Comparison of ENCODE assay signal across 17 cellular contexts in the genomic region with DNA sequence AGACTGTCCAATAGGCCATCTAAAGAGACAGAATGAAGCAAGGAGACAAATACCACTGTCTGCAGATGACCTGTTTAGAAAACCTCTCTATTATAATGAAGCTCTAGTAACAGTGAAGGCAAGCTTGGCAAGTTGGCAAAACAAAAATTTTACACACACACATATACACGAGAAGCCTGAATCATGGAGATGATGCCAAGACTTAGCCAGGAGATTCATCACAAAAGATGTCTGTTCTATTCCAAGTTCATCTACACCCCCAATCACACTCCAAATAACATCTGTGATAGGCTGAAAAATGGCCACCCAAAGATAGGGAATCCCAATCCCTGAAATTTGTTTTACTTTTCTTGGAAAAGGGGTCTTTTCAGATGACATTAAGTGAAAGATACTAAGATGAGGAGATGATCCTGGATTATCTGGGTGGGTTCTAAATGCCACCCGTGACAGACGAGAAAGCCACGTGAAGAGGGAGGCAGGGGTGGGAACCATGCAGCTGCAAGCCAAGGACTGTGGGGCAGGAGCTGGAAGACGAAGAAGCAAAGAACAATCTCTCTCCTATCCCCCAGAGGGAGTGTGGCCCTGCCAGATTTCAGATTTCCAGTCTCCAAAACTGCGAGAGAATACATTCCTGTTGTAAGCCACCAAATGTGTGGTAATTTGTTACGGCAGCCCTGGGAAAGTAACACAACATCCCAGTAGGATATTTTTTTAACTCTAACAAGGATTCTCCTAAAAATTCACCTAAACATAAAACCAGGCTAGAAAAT.
"Had no signal": no experiment of that assay in that cellular context is flagged by ENCODE, and none has a peak within 500 bp of the region (broad histone marks: within the 10 kb centered on the region; RNA-seq: fewer than 3 reads in every experiment).

No MANE protein-coding gene starts in this region.

- H3K27me3 Mint-ChIP-seq: activated naive CD8-positive, alpha-beta T cell treated with anti-CD3 and anti-CD28 coated beads, Interleukin-2, amount 10 ng/mL, durations not matched to agents 7 days and 5 days; naive thymus-derived CD4-positive, alpha-beta T cell; stimulated activated memory B cell treated with anti-CD40 and anti-IgM and Interleukin-4, amounts not matched to agents 10 μg/mL and 1 μg/mL and 100 μg/mL, for 72 hours had no signal

- H3K9me3 ChIP-seq: ascending aorta, colonic mucosa, spleen, upper lobe of left lung had no signal

- H3K4me1 ChIP-seq: ascending aorta, colonic mucosa had no signal

- DNase-seq: activated CD4-positive, alpha-beta T cell treated with anti-CD3 and anti-CD28 coated beads, Interleukin-2, amount 50 U/mL, for 48 hours; activated gamma-delta T cell treated with Interleukin-2 at 50 U/mL for 16 hours; activated naive CD8-positive, alpha-beta T cell treated with anti-CD3 and anti-CD28 coated beads, Interleukin-2, amount 10 ng/mL, durations not matched to agents 7 days and 5 days; activated T-cell treated with anti-CD3 and anti-CD28 coated beads, Interleukin-2, amount 50 U/mL, for 72 hours; colonic mucosa; effector CD4-positive, alpha-beta T cell; hypothalamus; left cardiac atrium; naive thymus-derived CD4-positive, alpha-beta T cell; spleen; stimulated activated CD4-positive, alpha-beta T cell treated with anti-CD3 and anti-CD28 coated beads, Interleukin-1b, Interleukin-23, amount 100 ng/mL, for 48 hours; upper lobe of left lung had no signal

- H3K4me3 Mint-ChIP-seq: activated naive CD8-positive, alpha-beta T cell treated with anti-CD3 and anti-CD28 coated beads, Interleukin-2, amount 10 ng/mL, durations not matched to agents 7 days and 5 days; activated T-cell treated with anti-CD3 and anti-CD28 coated beads, Interleukin-2, amount 50 U/mL, for 72 hours; naive thymus-derived CD4-positive, alpha-beta T cell; stimulated activated memory B cell treated with anti-CD40 and anti-IgM and Interleukin-4, amounts not matched to agents 10 μg/mL and 1 μg/mL and 100 μg/mL, for 72 hours; T-helper 2 cell treated with Interferon-gamma antibody and Interleukin-4, amounts not matched to agents 5 μg/mL and 100 μg/mL, for 36 hours had no signal

- H3K27ac Mint-ChIP-seq: activated naive CD8-positive, alpha-beta T cell treated with anti-CD3 and anti-CD28 coated beads, Interleukin-2, amount 10 ng/mL, durations not matched to agents 7 days and 5 days; activated T-cell treated with anti-CD3 and anti-CD28 coated beads, Interleukin-2, amount 50 U/mL, for 72 hours; naive thymus-derived CD4-positive, alpha-beta T cell; stimulated activated memory B cell treated with anti-CD40 and anti-IgM and Interleukin-4, amounts not matched to agents 10 μg/mL and 1 μg/mL and 100 μg/mL, for 72 hours; T-helper 2 cell treated with Interferon-gamma antibody and Interleukin-4, amounts not matched to agents 5 μg/mL and 100 μg/mL, for 36 hours had no signal

- H3K27me3 ChIP-seq: ascending aorta, colonic mucosa, spleen, upper lobe of left lung had no signal

- H3K9me3 Mint-ChIP-seq: activated naive CD8-positive, alpha-beta T cell treated with anti-CD3 and anti-CD28 coated beads, Interleukin-2, amount 10 ng/mL, durations not matched to agents 7 days and 5 days; activated T-cell treated with anti-CD3 and anti-CD28 coated beads, Interleukin-2, amount 50 U/mL, for 72 hours; naive thymus-derived CD4-positive, alpha-beta T cell; stimulated activated memory B cell treated with anti-CD40 and anti-IgM and Interleukin-4, amounts not matched to agents 10 μg/mL and 1 μg/mL and 100 μg/mL, for 72 hours; T-helper 2 cell treated with Interferon-gamma antibody and Interleukin-4, amounts not matched to agents 5 μg/mL and 100 μg/mL, for 36 hours had no signal

- ATAC-seq: activated CD4-positive, CD25-positive, alpha-beta regulatory T cell treated with anti-CD3 and anti-CD28 coated beads, Interleukin-2, amount 50 U/mL, for 24 hours; activated T-cell treated with anti-CD3 and anti-CD28 coated beads, Interleukin-2, amount 50 U/mL, for 72 hours; naive thymus-derived CD4-positive, alpha-beta T cell; stimulated activated memory B cell treated with anti-CD40 and anti-IgM and Interleukin-4, amounts not matched to agents 10 μg/mL and 1 μg/mL and 100 μg/mL, for 72 hours had no signal

- H3K27ac ChIP-seq: ascending aorta, colonic mucosa, spleen, upper lobe of left lung had no signal

- H3K4me3 ChIP-seq: ascending aorta, colonic mucosa, lung, spleen, upper lobe of left lung had no signal

- H3K36me3 ChIP-seq: colonic mucosa, upper lobe of left lung had no signal
